ENCODE assay signal across 1 cellular context in the genomic region with DNA sequence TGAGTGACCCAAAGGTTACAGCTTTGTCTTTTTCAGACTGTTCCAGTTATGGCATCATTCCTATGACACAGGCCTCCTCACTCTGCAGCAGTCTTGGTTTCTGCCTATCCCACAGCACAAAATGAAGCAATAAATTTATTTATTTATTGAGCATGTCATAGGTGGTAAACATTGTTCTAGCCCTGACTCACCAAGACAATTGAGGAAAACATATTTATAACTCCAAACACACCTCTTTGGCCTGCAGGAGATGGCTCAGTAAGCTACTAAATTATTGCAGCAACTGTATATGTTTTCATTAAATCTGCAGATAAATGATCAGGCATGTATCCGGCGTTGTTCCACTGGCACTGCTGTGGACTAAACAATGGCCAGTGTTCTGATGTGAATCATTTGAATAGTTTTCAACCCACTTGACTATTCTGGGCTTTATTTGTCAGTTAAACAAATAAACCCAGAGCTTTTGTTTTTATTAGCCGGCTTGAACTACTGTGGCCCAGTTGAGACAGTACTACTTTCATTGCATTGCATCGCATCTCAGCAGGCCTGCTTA.
A peak's percentile ranks its signal among the peaks of the same experiment; 100 is the strongest.
TF ChIP-seq lines count a peak whose summit lies in the region.

No MANE protein-coding gene starts in this region.

TF ChIP-seq in A549, 52 proteins besides CTCF, POLR2A, EP300 and RAD21 (continued from another document):
- TF ChIP-seq, protein P1, sequence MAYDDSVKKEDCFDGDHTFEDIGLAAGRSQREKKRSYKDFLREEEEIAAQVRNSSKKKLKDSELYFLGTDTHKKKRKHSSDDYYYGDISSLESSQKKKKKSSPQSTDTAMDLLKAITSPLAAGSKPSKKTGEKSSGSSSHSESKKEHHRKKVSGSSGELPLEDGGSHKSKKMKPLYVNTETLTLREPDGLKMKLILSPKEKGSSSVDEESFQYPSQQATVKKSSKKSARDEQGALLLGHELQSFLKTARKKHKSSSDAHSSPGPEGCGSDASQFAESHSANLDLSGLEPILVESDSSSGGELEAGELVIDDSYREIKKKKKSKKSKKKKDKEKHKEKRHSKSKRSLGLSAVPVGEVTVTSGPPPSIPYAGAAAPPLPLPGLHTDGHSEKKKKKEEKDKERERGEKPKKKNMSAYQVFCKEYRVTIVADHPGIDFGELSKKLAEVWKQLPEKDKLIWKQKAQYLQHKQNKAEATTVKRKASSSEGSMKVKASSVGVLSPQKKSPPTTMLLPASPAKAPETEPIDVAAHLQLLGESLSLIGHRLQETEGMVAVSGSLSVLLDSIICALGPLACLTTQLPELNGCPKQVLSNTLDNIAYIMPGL (CRISPR knock-in tag; IDR thresholded peaks at IDR 0.05; ENCODE audit: borderline replicate concordance): no peak
- TF ChIP-seq, protein P2, sequence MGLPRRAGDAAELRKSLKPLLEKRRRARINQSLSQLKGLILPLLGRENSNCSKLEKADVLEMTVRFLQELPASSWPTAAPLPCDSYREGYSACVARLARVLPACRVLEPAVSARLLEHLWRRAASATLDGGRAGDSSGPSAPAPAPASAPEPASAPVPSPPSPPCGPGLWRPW (IDR thresholded peaks at IDR 0.05): no peak
- TF ChIP-seq CEBPB (IDR thresholded peaks at IDR 0.05) (peak; percentile 13 to 65; a peak in 2 of 4 replicates), CHD2 (IDR thresholded peaks at IDR 0.05; ENCODE audit: low read length, partially characterized antibody) (no peak), HOXB13 (CRISPR knock-in tag; IDR thresholded peaks at IDR 0.05; ENCODE audit: low read depth) (no peak), CBX8 (IDR thresholded peaks at IDR 0.05) (no peak), HDAC2 (IDR thresholded peaks at IDR 0.05) (no peak), HEYL (CRISPR knock-in tag; IDR thresholded peaks at IDR 0.05) (no peak), NPAS2 (CRISPR knock-in tag; IDR thresholded peaks at IDR 0.05; ENCODE audit: borderline replicate concordance) (no peak), EHMT2 (IDR thresholded peaks at IDR 0.05; ENCODE audit: low read depth) (no peak), HOXB5 (CRISPR knock-in tag; IDR thresholded peaks at IDR 0.05) (no peak), SREBF2 (IDR thresholded peaks at IDR 0.05) (no peak), MAZ (IDR thresholded peaks at IDR 0.05; ENCODE audit: borderline replicate concordance, low read depth, low read length) (no peak), PHF8 (IDR thresholded peaks at IDR 0.05; ENCODE audit: borderline replicate concordance, low read depth) (no peak), JUN (IDR thresholded peaks at IDR 0.05) (0 out of 5 replicates have a peak, but pooled peaks of 1 of the 2 experiments have one; percentile 45), ZFP36 (IDR thresholded peaks at IDR 0.05; ENCODE audit: borderline replicate concordance, partially characterized antibody) (no peak), FOSL2 (IDR thresholded peaks at IDR 0.05) (no peak), FOSL2 (CRISPR knock-in tag; IDR thresholded peaks at IDR 0.05) (peak; percentile 76), RFX5 (IDR thresholded peaks at IDR 0.05) (no peak), ESRRA (IDR thresholded peaks at IDR 0.05; ENCODE audit: borderline replicate concordance, low read length) (no peak), TP53 (CRISPR knock-in tag; IDR thresholded peaks at IDR 0.05) (no peak), MYC (IDR thresholded peaks at IDR 0.05; ENCODE audit: borderline replicate concordance, low read length) (no peak)
- TF ChIP-seq, protein P3, sequence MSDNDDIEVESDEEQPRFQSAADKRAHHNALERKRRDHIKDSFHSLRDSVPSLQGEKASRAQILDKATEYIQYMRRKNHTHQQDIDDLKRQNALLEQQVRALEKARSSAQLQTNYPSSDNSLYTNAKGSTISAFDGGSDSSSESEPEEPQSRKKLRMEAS (IDR thresholded peaks at IDR 0.05): 0 out of 2 replicates have a peak, but pooled peaks have one; percentile 19
- TF ChIP-seq, protein P4, sequence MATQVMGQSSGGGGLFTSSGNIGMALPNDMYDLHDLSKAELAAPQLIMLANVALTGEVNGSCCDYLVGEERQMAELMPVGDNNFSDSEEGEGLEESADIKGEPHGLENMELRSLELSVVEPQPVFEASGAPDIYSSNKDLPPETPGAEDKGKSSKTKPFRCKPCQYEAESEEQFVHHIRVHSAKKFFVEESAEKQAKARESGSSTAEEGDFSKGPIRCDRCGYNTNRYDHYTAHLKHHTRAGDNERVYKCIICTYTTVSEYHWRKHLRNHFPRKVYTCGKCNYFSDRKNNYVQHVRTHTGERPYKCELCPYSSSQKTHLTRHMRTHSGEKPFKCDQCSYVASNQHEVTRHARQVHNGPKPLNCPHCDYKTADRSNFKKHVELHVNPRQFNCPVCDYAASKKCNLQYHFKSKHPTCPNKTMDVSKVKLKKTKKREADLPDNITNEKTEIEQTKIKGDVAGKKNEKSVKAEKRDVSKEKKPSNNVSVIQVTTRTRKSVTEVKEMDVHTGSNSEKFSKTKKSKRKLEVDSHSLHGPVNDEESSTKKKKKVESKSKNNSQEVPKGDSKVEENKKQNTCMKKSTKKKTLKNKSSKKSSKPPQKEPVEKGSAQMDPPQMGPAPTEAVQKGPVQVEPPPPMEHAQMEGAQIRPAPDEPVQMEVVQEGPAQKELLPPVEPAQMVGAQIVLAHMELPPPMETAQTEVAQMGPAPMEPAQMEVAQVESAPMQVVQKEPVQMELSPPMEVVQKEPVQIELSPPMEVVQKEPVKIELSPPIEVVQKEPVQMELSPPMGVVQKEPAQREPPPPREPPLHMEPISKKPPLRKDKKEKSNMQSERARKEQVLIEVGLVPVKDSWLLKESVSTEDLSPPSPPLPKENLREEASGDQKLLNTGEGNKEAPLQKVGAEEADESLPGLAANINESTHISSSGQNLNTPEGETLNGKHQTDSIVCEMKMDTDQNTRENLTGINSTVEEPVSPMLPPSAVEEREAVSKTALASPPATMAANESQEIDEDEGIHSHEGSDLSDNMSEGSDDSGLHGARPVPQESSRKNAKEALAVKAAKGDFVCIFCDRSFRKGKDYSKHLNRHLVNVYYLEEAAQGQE (IDR thresholded peaks at IDR 0.05): no peak
